ENCODE assay signal across 1 cellular context in the genomic region with DNA sequence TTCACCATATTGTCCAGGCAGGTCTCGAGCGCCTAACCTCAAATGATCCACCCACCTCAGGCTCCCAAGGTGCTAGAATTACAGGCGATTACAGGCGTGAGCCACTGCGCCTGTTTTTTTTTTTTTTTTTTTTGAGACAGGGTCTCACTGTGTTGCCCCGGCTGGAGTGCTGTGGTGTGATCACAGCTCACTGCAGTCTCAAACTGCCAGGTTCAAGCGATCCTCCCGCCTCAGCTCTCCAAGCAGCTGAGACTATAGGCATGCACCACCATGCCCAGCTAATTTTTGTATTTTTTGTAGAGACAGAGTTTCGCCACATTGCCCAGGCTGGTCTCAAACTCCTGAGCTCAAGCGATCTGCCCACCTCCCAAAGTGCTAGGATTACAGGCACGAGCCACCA. TPM values are rescaled to one million over a fixed set of nuclear protein-coding genes. Genes with fewer than 3 reads are reported as not detected.
"Had no signal": no experiment of that assay in that cellular context is flagged by ENCODE, and none has a peak within 500 bp of the region (broad histone marks: within the 10 kb centered on the region; RNA-seq: fewer than 3 reads in every experiment).

No MANE protein-coding gene starts in this region.

RNA-seq across cellular contexts. Expression of gene ITGB1BP2, which starts 22.9 kb away (rescaled TPM):
- polyA plus RNA-seq: IgD-negative memory B cell had no signal
